19 cellular contexts compared by ENCODE assay signal in the genomic region with DNA sequence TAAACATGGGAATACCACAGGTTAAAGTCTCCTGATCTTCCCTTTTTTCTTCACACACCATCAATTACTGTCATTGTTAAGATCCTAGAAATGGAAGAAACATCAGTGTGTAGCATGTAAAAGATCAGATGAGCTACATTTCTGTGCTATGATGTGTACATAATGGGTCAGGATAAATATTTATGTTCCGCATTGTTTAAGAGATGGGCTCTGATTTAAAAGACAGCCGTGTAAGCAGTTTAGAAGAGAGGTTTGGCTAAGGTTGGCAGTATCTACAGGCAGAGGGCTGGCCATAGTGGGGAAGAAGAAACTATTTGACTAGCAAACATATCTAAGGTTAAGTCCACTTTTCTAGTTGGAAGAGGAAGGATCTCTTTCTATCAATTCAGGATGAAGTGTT. TPM values are rescaled to one million over a fixed set of nuclear protein-coding genes. Genes with fewer than 3 reads are reported as not detected.
DNase-seq lines count a peak whose midpoint lies in the region; ATAC-seq, FAIRE-seq and TF ChIP-seq lines count a peak whose summit lies in the region.
"Had no signal": no experiment of that assay in that cellular context is flagged by ENCODE, and none has a peak within 500 bp of the region (broad histone marks: within the 10 kb centered on the region; RNA-seq: fewer than 3 reads in every experiment).

No MANE protein-coding gene starts in this region.

- no peaks in the 10 kb centered on the region for H3K36me3 ChIP-seq in heart left ventricle
- H3K36me3 ChIP-seq in hepatocyte (replicated peaks; ENCODE audit: insufficient read depth, low read depth): no peaks in the 10 kb centered on the region
- H3K36me3 ChIP-seq: Peyer's patch had no signal

- DNase-seq in A549 (ENCODE audit: low read depth in 1 of 2, low spot score in 1 of 2) (peak in 1 of 2 experiments; percentile 42), H4 (ENCODE audit: low spot score) (peak; percentile 54), RWPE1 (ENCODE audit: low spot score) (peak; percentile 10), fibroblast of mammary gland (ENCODE audit: low read depth) (peak; percentile 44), heart left ventricle (no peak), hepatocyte (ENCODE audit: low spot score) (no peak)
- DNase-seq in effector CD8-positive, alpha-beta T cell (lab: John Stamatoyannopoulos, UW): no peak
- DNase-seq: activated CD4-positive, alpha-beta T cell treated with anti-CD3 and anti-CD28 coated beads, Interleukin-2, amount 10 ng/mL, durations not matched to agents 24 days and 14 days; activated naive CD4-positive, alpha-beta T cell; aorta; CD8-positive, alpha-beta T cell; cortex of kidney; NCI-H1417; Peyer's patch; right cardiac atrium had no signal

- FAIRE-seq in A549 (lab: Jason Lieb, UNC): no peak

- H3K4me1 ChIP-seq in A549: peaks cover 7% of the 10 kb centered on the region; the same call in 1 of the 3 replicates
- peaks cover 0 to 4% (median 0%) of the 10 kb centered on the region in 12 donors for H3K4me1 ChIP-seq in heart left ventricle
- H3K4me1 ChIP-seq in hepatocyte (ENCODE audit: insufficient read depth): peaks cover 5% of the 10 kb centered on the region
- H3K4me1 ChIP-seq: Peyer's patch had no signal

- ATAC-seq in A549 (peak in 1 of 2 experiments; percentile 59; a peak in 3 of 6 replicates), heart left ventricle (no peak), GM18517 (IDR thresholded peaks at IDR 0.05; ENCODE audit: unreplicated experiment) (no peak)
- ATAC-seq: CD8-positive, alpha-beta T cell; GM23338; right cardiac atrium had no signal

- TF ChIP-seq CTCF in A549 (IDR thresholded peaks at IDR 0.05) (no peak), RWPE1 (conservative IDR thresholded peaks at IDR 0.05; ENCODE audit: low read depth) (no peak), fibroblast of mammary gland (conservative IDR thresholded peaks at IDR 0.05; ENCODE audit: control insufficient read depth, insufficient read depth, low read depth, low read length) (no peak), heart left ventricle (IDR thresholded peaks at IDR 0.05) (no peak), hepatocyte (IDR thresholded peaks at IDR 0.05; ENCODE audit: poor library complexity) (no peak)

- no peak overlapping the region for H2AFZ ChIP-seq in hepatocyte
- H2AFZ ChIP-seq: GM23338 had no signal

- H3K27ac ChIP-seq in A549 (no peak overlapping the region), RWPE1 (no peak overlapping the region), heart left ventricle (no peak overlapping the region), hepatocyte (no peak overlapping the region)
- H3K27ac ChIP-seq: HL-60, Peyer's patch had no signal

- WGBS in A549 (ENCODE audit: missing lambda C conversion rate): 3% methylated on average over 2 of the region's 2 CpGs
- 66 to 89% (median 85%) methylated on average over 2 of the region's 2 CpGs for WGBS in heart left ventricle, 4 donors
- 53% methylated on average over 2 of the region's 2 CpGs for WGBS in hepatocyte (ENCODE audit: low lambda C conversion rate, missing lambda C conversion rate)

- intact Hi-C loops in heart left ventricle (cut with DNase I): loop anchor here in 8 of 10 donors (5.0 to 10.0 kb wide), 6 partner anchors 85 to 595 kb away; a partner anchor contains a TSS

- TF ChIP-seq POLR2A in A549 (IDR thresholded peaks at IDR 0.05; ENCODE audit: low read length): no peak
- no peak for TF ChIP-seq POLR2A in heart left ventricle (IDR thresholded peaks at IDR 0.05)

- no peak for TF ChIP-seq EP300 in A549 (IDR thresholded peaks at IDR 0.05)

- H3K4me2 ChIP-seq in A549: 0 out of 3 replicates have a peak overlapping the region, but pooled peaks have one; percentile 3
- no peak overlapping the region for H3K4me2 ChIP-seq in hepatocyte
- H3K4me2 ChIP-seq: GM23338 had no signal

- no peaks in the 10 kb centered on the region for H4K20me1 ChIP-seq in hepatocyte (ENCODE audit: insufficient read depth, poor library complexity, severe bottlenecking)

- no peaks in the 10 kb centered on the region for H3K27me3 ChIP-seq in heart left ventricle
- no peaks in the 10 kb centered on the region for H3K27me3 ChIP-seq in hepatocyte
- H3K27me3 ChIP-seq: Peyer's patch had no signal

- no peak for TF ChIP-seq RAD21 in A549 (conservative IDR thresholded peaks at IDR 0.05 in 1 of 2, IDR thresholded peaks at IDR 0.05 in 1 of 2)

- CTCF ChIA-PET in A549 (lab: Yijun Ruan, JAX) (interaction anchor here (1.6 kb wide), 1 partner anchor 196 kb away, joined by 5 read pairs; a partner anchor contains a TSS), RWPE1 (lab: Yijun Ruan, JAX) (no interaction called here)

- H3K79me2 ChIP-seq in hepatocyte: no peaks in the 10 kb centered on the region

- H3K9me2 ChIP-seq in hepatocyte (replicated peaks; ENCODE audit: insufficient read depth): no peaks in the 10 kb centered on the region

- H3K4me3 ChIP-seq in A549: no peak overlapping the region
- no peak overlapping the region for H3K4me3 ChIP-seq in fibroblast of mammary gland (ENCODE audit: control insufficient read depth, low read depth, low read length)
- no peak overlapping the region for H3K4me3 ChIP-seq in heart left ventricle
- H3K4me3 ChIP-seq in hepatocyte: no peak overlapping the region
- H3K4me3 ChIP-seq: GM23338, Peyer's patch had no signal

- H3K9me3 ChIP-seq in A549 (no peaks in the 10 kb centered on the region), heart left ventricle (no peaks in the 10 kb centered on the region), hepatocyte (ENCODE audit: low read depth) (no peaks in the 10 kb centered on the region)
- H3K9me3 ChIP-seq: Peyer's patch had no signal

- POLR2A ChIA-PET in A549 (lab: Yijun Ruan, JAX) (interaction anchor here (1.0 kb wide), 1 partner anchor 196 kb away, joined by 3 read pairs; a partner anchor contains a TSS), RWPE1 (lab: Yijun Ruan, JAX; ENCODE audit: low non-redundant PET) (no interaction called here)

TF ChIP-seq in A549, 52 proteins besides CTCF, POLR2A, EP300 and RAD21:
- TF ChIP-seq SMC3 (IDR thresholded peaks at IDR 0.05): no peak
- no peak for TF ChIP-seq FOSL2 (IDR thresholded peaks at IDR 0.05)
- TF ChIP-seq FOSL2 (CRISPR knock-in tag; IDR thresholded peaks at IDR 0.05): peak; percentile 62
- peak; percentile 51 for TF ChIP-seq MAFK (IDR thresholded peaks at IDR 0.05; ENCODE audit: partially characterized antibody)

RNA-seq across cellular contexts. Expression of a gene that starts 49.4 kb away (rescaled TPM):
- polyA plus RNA-seq in A549 (2011; rRNA removed): not detected in 2 replicates
- not detected in 2 replicates for polyA plus RNA-seq in A549 (2012; cell fraction: cytosol; rRNA removed)
- not detected in 2 replicates for polyA plus RNA-seq in A549 (2012; cell fraction: nucleus; rRNA removed)
- not detected in 3 replicates for polyA plus RNA-seq in A549 (2017; fragmentation: RNase III; extraction: RNeasy Plus Mini Kit Qiagen cat#74134 plus additional on column Dnase treatment)
- polyA minus RNA-seq in A549 (2011; rRNA and poly(A)+ RNA removed): not detected in 2 replicates
- not detected in 2 replicates for total RNA-seq in H4 (2014; rRNA removed; shearing (Covaris generic))
- under 1 TPM in 3 of 9 donors, not detected in 6; 0.36 to 0.66 (median 0.60) TPM for total RNA-seq in heart left ventricle
- polyA plus RNA-seq in heart left ventricle: under 1 TPM in 1 of 2 donors, not detected in 1; 0.01 TPM
- 0.13 and 0.28 TPM in 2 replicates for total RNA-seq in hepatocyte
- polyA plus RNA-seq in hepatocyte: 1.5 and 2.1 TPM in 2 replicates
- total RNA-seq: activated CD4-positive, alpha-beta T cell treated with anti-CD3 and anti-CD28 coated beads, Interleukin-2, amount 10 ng/mL, durations not matched to agents 24 days and 14 days; aorta; CD8-positive, alpha-beta T cell; lower leg skin had no signal
- polyA plus RNA-seq: aorta had no signal

Comparison
In these comparisons a context has a peak if more than half of its experiments do, and no peak if none do; other contexts are left out.
1. DNase-seq: peak in H4 (single experiment), RWPE1 (single experiment) and fibroblast of mammary gland (single experiment); none in heart left ventricle (0 of 5), effector CD8-positive, alpha-beta T cell (single experiment) and hepatocyte (single experiment).